In the genomic region with DNA sequence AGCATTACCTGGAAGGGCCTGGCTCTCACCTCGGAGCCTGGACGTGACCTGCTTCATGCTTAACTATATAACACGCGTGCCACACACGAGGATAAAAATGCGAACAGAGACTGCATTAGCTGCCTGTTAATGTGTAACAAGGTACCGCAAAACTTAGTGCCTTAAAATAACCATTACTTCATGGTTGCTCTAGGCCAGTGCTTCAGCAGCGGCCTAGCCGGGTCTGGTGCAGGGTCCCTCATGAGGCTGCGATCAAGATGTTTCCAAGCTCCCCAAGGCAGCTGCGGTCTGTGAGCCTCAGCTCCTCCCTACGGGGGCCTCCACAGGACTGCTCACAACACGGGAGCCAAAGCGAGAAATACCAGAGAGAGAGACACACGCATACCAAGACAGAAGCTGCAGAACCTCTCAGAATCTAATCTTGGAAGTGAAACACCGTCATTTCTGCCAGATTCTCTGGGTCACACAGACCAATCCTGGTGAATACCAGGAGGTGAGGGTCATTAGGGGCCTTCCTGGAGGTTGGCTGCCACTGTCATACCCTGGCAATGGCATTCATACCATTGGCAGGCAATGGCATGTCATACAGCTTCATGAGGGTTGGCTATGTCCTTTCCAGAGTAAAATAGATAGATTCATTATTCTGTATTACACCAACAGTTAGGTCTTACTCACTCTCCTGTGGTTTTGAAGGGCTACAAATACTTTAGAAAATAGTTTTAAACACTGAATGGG, we compare ENCODE assay signal across 9 cellular contexts.
DNase-seq lines count a peak whose midpoint lies in the region; ATAC-seq and TF ChIP-seq lines count a peak whose summit lies in the region.
"Had no signal": no experiment of that assay in that cellular context is flagged by ENCODE, and none has a peak within 500 bp of the region (broad histone marks: within the 10 kb centered on the region; RNA-seq: fewer than 3 reads in every experiment).

No MANE protein-coding gene starts in this region.

- peak overlapping the region; percentile 40 to 91 (median 78) for H3K27ac Mint-ChIP-seq in immature natural killer cell

- peak overlapping the region in 1 of 5 donors; percentile 52 for H3K4me3 Mint-ChIP-seq in immature natural killer cell
- H3K4me3 Mint-ChIP-seq: activated naive CD4-positive, alpha-beta T cell treated with anti-CD3 and anti-CD28 coated beads, Interleukin-2, amount 50 U/mL, for 24 hours had no signal

- peak overlapping the region; percentile 98 for H3K27ac ChIP-seq in VCaP

- peaks cover 74 to 92% of the 10 kb centered on the region in 2 donors for H3K4me1 Mint-ChIP-seq in immature natural killer cell

- H3K27me3 Mint-ChIP-seq in immature natural killer cell (ENCODE audit: low read depth in 3 of 3) = peaks cover 2 to 5% (median 3%) of the 10 kb centered on the region in 3 donors
- H3K27me3 Mint-ChIP-seq: activated naive CD4-positive, alpha-beta T cell treated with anti-CD3 and anti-CD28 coated beads, Interleukin-2, amount 50 U/mL, for 24 hours had no signal

- H3K36me3 Mint-ChIP-seq in immature natural killer cell = peaks cover 10 to 21% (median 11%) of the 10 kb centered on the region in 3 donors

- ATAC-seq in GM19455 (IDR thresholded peaks at IDR 0.05; ENCODE audit: unreplicated experiment) (peak; percentile 73), GM21723 (IDR thresholded peaks at IDR 0.05; ENCODE audit: unreplicated experiment) (no peak)
- ATAC-seq in activated CD4-positive, CD25-positive, alpha-beta regulatory T cell treated with anti-CD3 and anti-CD28 coated beads, Interleukin-2, amount 50 U/mL, for 24 hours = no peak

- H3K9me3 Mint-ChIP-seq in immature natural killer cell = no peaks in the 10 kb centered on the region
- H3K9me3 Mint-ChIP-seq: activated naive CD4-positive, alpha-beta T cell treated with anti-CD3 and anti-CD28 coated beads, Interleukin-2, amount 50 U/mL, for 24 hours had no signal

- no peak for TF ChIP-seq CTCF in VCaP (conservative IDR thresholded peaks at IDR 0.05)

- DNase-seq in A172 (ENCODE audit: low spot score) (peak; percentile 20), immature natural killer cell (no peak), AML-193 (lab: John Stamatoyannopoulos, UW) (no peak), middle frontal gyrus (ENCODE audit: extremely low spot score, low spot score) (no peak)
